ENCODE assay signal across 1 cellular context in genomic region chr7:30453859-30454258, GRCh38.
TF ChIP-seq lines count a peak whose summit lies in the region.

No MANE protein-coding gene starts in this region.

TF ChIP-seq in K562, 482 proteins besides CTCF, POLR2A, EP300 and RAD21:
- no peak for TF ChIP-seq ZFP1 (CRISPR knock-in tag; IDR thresholded peaks at IDR 0.05)
- TF ChIP-seq RFX5 (IDR thresholded peaks at IDR 0.05; ENCODE audit: low read depth, low read length), result no peak
- TF ChIP-seq SMARCE1 (IDR thresholded peaks at IDR 0.05), result no peak
- TF ChIP-seq REST (CRISPR knock-in tag; IDR thresholded peaks at IDR 0.05; ENCODE audit: low read depth), result no peak
- no peak for TF ChIP-seq ZNF384 (IDR thresholded peaks at IDR 0.05; ENCODE audit: low read depth, low read length)
- TF ChIP-seq HMG20B (CRISPR knock-in tag; IDR thresholded peaks at IDR 0.05), result no peak
- TF ChIP-seq ZNF431 (CRISPR knock-in tag; IDR thresholded peaks at IDR 0.05), result no peak
- no peak for TF ChIP-seq RAD51 (IDR thresholded peaks at IDR 0.05; ENCODE audit: borderline replicate concordance, low read depth)
- TF ChIP-seq XRCC4 (IDR thresholded peaks at IDR 0.05; ENCODE audit: extremely low read depth, insufficient read depth, insufficient read length), result no peak
- no peak for TF ChIP-seq PRDM10 (IDR thresholded peaks at IDR 0.05; ENCODE audit: partially characterized antibody)
- TF ChIP-seq RFX1 (IDR thresholded peaks at IDR 0.05), result no peak
- TF ChIP-seq MCM5 (IDR thresholded peaks at IDR 0.05; ENCODE audit: low read depth), result no peak
- TF ChIP-seq POLR2B (IDR thresholded peaks at IDR 0.05; ENCODE audit: low read depth, partially characterized antibody), result no peak
- no peak for TF ChIP-seq LEF1 (IDR thresholded peaks at IDR 0.05)
- no peak for TF ChIP-seq AFF1 (IDR thresholded peaks at IDR 0.05; ENCODE audit: low read depth in 1 of 2, partially characterized antibody in 2 of 2)
- TF ChIP-seq TEAD1 (CRISPR knock-in tag; IDR thresholded peaks at IDR 0.05), result no peak
